22 cellular contexts compared by ENCODE assay signal in genomic region chr5:147669113-147669869, GRCh38.
DNase-seq lines count a peak whose midpoint lies in the region; ATAC-seq and TF ChIP-seq lines count a peak whose summit lies in the region.
"Had no signal": no experiment of that assay in that cellular context is flagged by ENCODE, and none has a peak within 500 bp of the region (broad histone marks: within the 10 kb centered on the region; RNA-seq: fewer than 3 reads in every experiment).

No MANE protein-coding gene starts in this region.

- no peaks in the 10 kb centered on the region for H3K9me3 Mint-ChIP-seq in stimulated activated naive CD8-positive, alpha-beta T cell treated with anti-CD3 and anti-CD28 coated beads, Interleukin-15, amount 100 ng/mL, for 72 hours
- H3K9me3 Mint-ChIP-seq: activated naive CD4-positive, alpha-beta T cell treated with anti-CD3 and anti-CD28 coated beads, Interleukin-2, amount 50 U/mL, for 24 hours; H9; stimulated activated naive B cell treated with anti-CD40 and anti-IgM and Interleukin-4, amounts not matched to agents 10 μg/mL and 1 μg/mL and 100 μg/mL, for 72 hours; WTC11 had no signal

- H3K4me1 ChIP-seq in left ventricle myocardium inferior, result peaks cover 9% of the 10 kb centered on the region

- peaks cover 7% of the 10 kb centered on the region for H3K27me3 ChIP-seq in left ventricle myocardium inferior (ENCODE audit: low read depth)
- H3K27me3 ChIP-seq: dorsolateral prefrontal cortex had no signal

- H3K4me3 ChIP-seq in left ventricle myocardium inferior, result no peak overlapping the region
- H3K4me3 ChIP-seq: dorsolateral prefrontal cortex, smooth muscle cell had no signal

- H3K27ac Mint-ChIP-seq in stimulated activated naive CD8-positive, alpha-beta T cell treated with anti-CD3 and anti-CD28 coated beads, Interleukin-15, amount 100 ng/mL, for 72 hours, result no peak overlapping the region
- H3K27ac Mint-ChIP-seq: activated naive CD4-positive, alpha-beta T cell treated with anti-CD3 and anti-CD28 coated beads, Interleukin-2, amount 50 U/mL, for 24 hours; H9; stimulated activated naive B cell treated with anti-CD40 and anti-IgM and Interleukin-4, amounts not matched to agents 10 μg/mL and 1 μg/mL and 100 μg/mL, for 72 hours; WTC11 had no signal

- no peak overlapping the region for H3K4me3 Mint-ChIP-seq in stimulated activated naive CD8-positive, alpha-beta T cell treated with anti-CD3 and anti-CD28 coated beads, Interleukin-15, amount 100 ng/mL, for 72 hours
- H3K4me3 Mint-ChIP-seq: activated naive CD4-positive, alpha-beta T cell treated with anti-CD3 and anti-CD28 coated beads, Interleukin-2, amount 50 U/mL, for 24 hours; H9; stimulated activated naive B cell treated with anti-CD40 and anti-IgM and Interleukin-4, amounts not matched to agents 10 μg/mL and 1 μg/mL and 100 μg/mL, for 72 hours; WTC11 had no signal

- ATAC-seq in left cardiac atrium, result peak; percentile 23 to 37
- no peak for ATAC-seq in stimulated activated naive CD8-positive, alpha-beta T cell treated with anti-CD3 and anti-CD28 coated beads, Interleukin-15, amount 100 ng/mL, for 72 hours
- ATAC-seq: stimulated activated naive B cell treated with anti-CD40 and anti-IgM and Interleukin-4, amounts not matched to agents 10 μg/mL and 1 μg/mL and 100 μg/mL, for 72 hours had no signal

- no peak for TF ChIP-seq CTCF in left ventricle myocardium inferior (IDR thresholded peaks at IDR 0.05; ENCODE audit: borderline replicate concordance)

- no peaks in the 10 kb centered on the region for H3K9me3 ChIP-seq in left ventricle myocardium inferior (replicated peaks)

- no peaks in the 10 kb centered on the region for H3K36me3 ChIP-seq in left ventricle myocardium inferior

- H3K27ac ChIP-seq in left ventricle myocardium inferior (replicated peaks), result no peak overlapping the region
- H3K27ac ChIP-seq: C4-2B, RWPE1 had no signal

- no peaks in the 10 kb centered on the region for H3K27me3 Mint-ChIP-seq in stimulated activated naive CD8-positive, alpha-beta T cell treated with anti-CD3 and anti-CD28 coated beads, Interleukin-15, amount 100 ng/mL, for 72 hours
- H3K27me3 Mint-ChIP-seq: activated naive CD4-positive, alpha-beta T cell treated with anti-CD3 and anti-CD28 coated beads, Interleukin-2, amount 50 U/mL, for 24 hours; stimulated activated naive B cell treated with anti-CD40 and anti-IgM and Interleukin-4, amounts not matched to agents 10 μg/mL and 1 μg/mL and 100 μg/mL, for 72 hours had no signal

- no peaks in the 10 kb centered on the region for H3K4me1 Mint-ChIP-seq in stimulated activated naive CD8-positive, alpha-beta T cell treated with anti-CD3 and anti-CD28 coated beads, Interleukin-15, amount 100 ng/mL, for 72 hours
- H3K4me1 Mint-ChIP-seq: activated naive CD4-positive, alpha-beta T cell treated with anti-CD3 and anti-CD28 coated beads, Interleukin-2, amount 50 U/mL, for 24 hours had no signal

- intact Hi-C loops in left cardiac atrium (cut with DNase I), result no loop called here
- intact Hi-C loops in left ventricle myocardium inferior (cut with micrococcal nuclease), result no loop called here

- peak; percentile 22 for DNase-seq in left cardiac atrium
- no peak for DNase-seq in left ventricle myocardium inferior
- peak; percentile 76 for DNase-seq in NCI-H446 treated with DMSO at 0.1 percent for 48 hours (lab: John Stamatoyannopoulos, UW)
- peak; percentile 5 to 11 for DNase-seq in hippocampal formation (lab: John Stamatoyannopoulos, UW)
- no peak for DNase-seq in effector CD8-positive, alpha-beta T cell (lab: John Stamatoyannopoulos, UW)
- no peak for DNase-seq in stimulated activated CD4-positive, alpha-beta T cell treated with anti-CD3 and anti-CD28 coated beads, Interleukin-15, amount 100 ng/mL, for 24 hours
- no peak for DNase-seq in stimulated activated naive CD8-positive, alpha-beta T cell treated with anti-CD3 and anti-CD28 coated beads, Interleukin-15, amount 100 ng/mL, for 72 hours
- DNase-seq: activated CD8-positive, alpha-beta memory T cell treated with anti-CD3 and anti-CD28 coated beads, Interleukin-2, amount 50 U/mL, for 4 hours; Calu3; H9; mammary epithelial cell; MV-4-11; NCI-H2107; NCI-H774; stimulated activated CD4-positive, alpha-beta T cell treated with anti-CD3 and anti-CD28 coated beads, Interleukin-2, amount 100 ng/mL, for 48 hours; stimulated activated naive B cell treated with anti-CD40 and anti-IgM and Interleukin-4, amounts not matched to agents 10 μg/mL and 1 μg/mL and 100 μg/mL, for 72 hours had no signal

Comparison
In these comparisons a context has a peak if more than half of its experiments do, and no peak if none do; other contexts are left out.
1. DNase-seq: peak in left cardiac atrium (single experiment), NCI-H446 treated with DMSO at 0.1 percent for 48 hours (single experiment) and hippocampal formation (2 of 2); none in left ventricle myocardium inferior (single experiment), effector CD8-positive, alpha-beta T cell (single experiment), stimulated activated CD4-positive, alpha-beta T cell treated with anti-CD3 and anti-CD28 coated beads, Interleukin-15, amount 100 ng/mL, for 24 hours (single experiment) and stimulated activated naive CD8-positive, alpha-beta T cell treated with anti-CD3 and anti-CD28 coated beads, Interleukin-15, amount 100 ng/mL, for 72 hours (0 of 2).